ENCODE assay signal across 1 cellular context in genomic region chr2:219642465-219643083, GRCh38.
A peak's percentile ranks its signal among the peaks of the same experiment; 100 is the strongest.
TF ChIP-seq lines count a peak whose summit lies in the region.

No MANE protein-coding gene starts in this region.

TF ChIP-seq in HepG2, 621 proteins besides CTCF, POLR2A, EP300 and RAD21 (continued from another document and continues in another):
- TF ChIP-seq DRAP1 (CRISPR knock-in tag; IDR thresholded peaks at IDR 0.05) = peak; percentile 72
- no peak for TF ChIP-seq E2F5 (CRISPR knock-in tag; conservative IDR thresholded peaks at IDR 0.05)
- peak; percentile 46; the same call in 1 of the 2 replicates for TF ChIP-seq MAX (IDR thresholded peaks at IDR 0.05)
- TF ChIP-seq ZNF510 (CRISPR knock-in tag; IDR thresholded peaks at IDR 0.05; ENCODE audit: low read depth) = no peak
- no peak for TF ChIP-seq ZNF704 (CRISPR knock-in tag; IDR thresholded peaks at IDR 0.05; ENCODE audit: borderline replicate concordance)
- TF ChIP-seq ZNF451 (CRISPR knock-in tag; IDR thresholded peaks at IDR 0.05) = peak; percentile 82; the same call in 1 of the 2 replicates
- TF ChIP-seq TBL1XR1 (IDR thresholded peaks at IDR 0.05; ENCODE audit: borderline replicate concordance, low read length, partially characterized antibody) = peak; percentile 54
- TF ChIP-seq CCAR2 (optimal IDR thresholded peaks at IDR 0.05; ENCODE audit: low read depth, low read length) = no peak
- peak; percentile 59 for TF ChIP-seq FOXP4 (CRISPR knock-in tag; IDR thresholded peaks at IDR 0.05)
- TF ChIP-seq BCL6 (CRISPR knock-in tag; IDR thresholded peaks at IDR 0.05) = peak; percentile 70
- peak; percentile 73; the same call in 1 of the 2 replicates for TF ChIP-seq AHR (CRISPR knock-in tag; IDR thresholded peaks at IDR 0.05)
- TF ChIP-seq TCF7 (IDR thresholded peaks at IDR 0.05; ENCODE audit: low read depth) = no peak
- TF ChIP-seq TIGD3 (CRISPR knock-in tag; IDR thresholded peaks at IDR 0.05; ENCODE audit: borderline replicate concordance) = no peak
- TF ChIP-seq ZFX (CRISPR knock-in tag; IDR thresholded peaks at IDR 0.05; ENCODE audit: low read depth) = peak; percentile 48; the same call in 1 of the 2 replicates
- peak; percentile 91 for TF ChIP-seq SALL1 (CRISPR knock-in tag; IDR thresholded peaks at IDR 0.05)
- no peak for TF ChIP-seq ZNF563 (CRISPR knock-in tag; IDR thresholded peaks at IDR 0.05)
- no peak for TF ChIP-seq NFE2L1 (CRISPR knock-in tag; IDR thresholded peaks at IDR 0.05; ENCODE audit: borderline replicate concordance)
- TF ChIP-seq ZNF382 (CRISPR knock-in tag; IDR thresholded peaks at IDR 0.05; ENCODE audit: borderline replicate concordance) = no peak
- TF ChIP-seq SNAI1 (CRISPR knock-in tag; IDR thresholded peaks at IDR 0.05; ENCODE audit: borderline replicate concordance) = no peak
- peak; percentile 85; the same call in 1 of the 2 replicates for TF ChIP-seq POGK (CRISPR knock-in tag; conservative IDR thresholded peaks at IDR 0.05)
- TF ChIP-seq TFDP2 (CRISPR knock-in tag; IDR thresholded peaks at IDR 0.05) = 0 out of 2 replicates have a peak, but pooled peaks have one; percentile 60
- TF ChIP-seq ZNF746 (CRISPR knock-in tag; IDR thresholded peaks at IDR 0.05) = no peak
- TF ChIP-seq CCDC6 (CRISPR knock-in tag; IDR thresholded peaks at IDR 0.05) = no peak; the same call in 1 of the 2 replicates
- TF ChIP-seq TFDP1 (CRISPR knock-in tag; IDR thresholded peaks at IDR 0.05; ENCODE audit: borderline replicate concordance) = peak; percentile 62; the same call in 1 of the 2 replicates
- TF ChIP-seq RNF2 (conservative IDR thresholded peaks at IDR 0.05; ENCODE audit: low read depth) = peak; percentile 66; the same call in 1 of the 2 replicates
- no peak for TF ChIP-seq PAF1 (CRISPR knock-in tag; IDR thresholded peaks at IDR 0.05)
- TF ChIP-seq ZBTB39 (CRISPR knock-in tag; IDR thresholded peaks at IDR 0.05) = no peak
- peak; percentile 87 for TF ChIP-seq RBM39 (IDR thresholded peaks at IDR 0.05; ENCODE audit: low read depth, low read length, poor library complexity, severe bottlenecking)
- 0 out of 2 replicates have a peak, but pooled peaks have one; percentile 80 for TF ChIP-seq ZSCAN9 (CRISPR knock-in tag; IDR thresholded peaks at IDR 0.05; ENCODE audit: borderline replicate concordance)
- no peak for TF ChIP-seq MAFG (CRISPR knock-in tag; IDR thresholded peaks at IDR 0.05)
- peak; percentile 81; the same call in 1 of the 2 replicates for TF ChIP-seq ZNF160 (CRISPR knock-in tag; IDR thresholded peaks at IDR 0.05)
- TF ChIP-seq PRMT3 (CRISPR knock-in tag; IDR thresholded peaks at IDR 0.05; ENCODE audit: borderline replicate concordance, low read depth) = no peak
- TF ChIP-seq NCOR1 (IDR thresholded peaks at IDR 0.05; ENCODE audit: borderline replicate concordance, low read length) = no peak
- TF ChIP-seq HHEX (CRISPR knock-in tag; IDR thresholded peaks at IDR 0.05) = 0 out of 2 replicates have a peak, but pooled peaks have one; percentile 13
- no peak for TF ChIP-seq ZNF761 (CRISPR knock-in tag; conservative IDR thresholded peaks at IDR 0.05)
- peak; percentile 24; the same call in 1 of the 2 replicates for TF ChIP-seq HNF4A (CRISPR knock-in tag; IDR thresholded peaks at IDR 0.05)
- TF ChIP-seq ZFP91 (CRISPR knock-in tag; IDR thresholded peaks at IDR 0.05; ENCODE audit: borderline replicate concordance) = peak; percentile 94
- no peak for TF ChIP-seq ZEB1 (IDR thresholded peaks at IDR 0.05; ENCODE audit: insufficient replicate concordance, low read depth)
- no peak for TF ChIP-seq SRSF4 (IDR thresholded peaks at IDR 0.05; ENCODE audit: low read depth, low read length, poor library complexity, severe bottlenecking)
- 0 out of 2 replicates have a peak, but pooled peaks have one; percentile 65 for TF ChIP-seq ZNF274 (CRISPR knock-in tag; IDR thresholded peaks at IDR 0.05)
- TF ChIP-seq RELA (CRISPR knock-in tag; IDR thresholded peaks at IDR 0.05) = peak; percentile 91; the same call in 1 of the 2 replicates
- TF ChIP-seq MAZ (IDR thresholded peaks at IDR 0.05; ENCODE audit: borderline replicate concordance, low read depth, low read length) = peak; percentile 90
- peak; percentile 95 for TF ChIP-seq MAZ (CRISPR knock-in tag; IDR thresholded peaks at IDR 0.05; ENCODE audit: low read depth)
- peak; percentile 95 for TF ChIP-seq ZNF567 (CRISPR knock-in tag; IDR thresholded peaks at IDR 0.05; ENCODE audit: borderline replicate concordance)
- TF ChIP-seq ZNF430 (CRISPR knock-in tag; IDR thresholded peaks at IDR 0.05) = no peak
- peak in 1 of 2 experiments; percentile 91; a peak in 2 of 4 replicates for TF ChIP-seq KLF16 (CRISPR knock-in tag; IDR thresholded peaks at IDR 0.05)
- TF ChIP-seq ZNF337 (CRISPR knock-in tag; IDR thresholded peaks at IDR 0.05; ENCODE audit: borderline replicate concordance, low read depth) = no peak
- no peak for TF ChIP-seq HNRNPL (IDR thresholded peaks at IDR 0.05; ENCODE audit: low read depth, low read length)
- TF ChIP-seq EED (CRISPR knock-in tag; IDR thresholded peaks at IDR 0.05) = no peak; the same call in 1 of the 2 replicates
- TF ChIP-seq FOXK1 (CRISPR knock-in tag; IDR thresholded peaks at IDR 0.05; ENCODE audit: borderline replicate concordance, low read depth) = peak; percentile 78; the same call in 1 of the 2 replicates
- no peak for TF ChIP-seq FOXK2 (IDR thresholded peaks at IDR 0.05)
